In genomic region chr14:31967669-31967975, GRCh38 we compare ENCODE assay signal across 1 cellular context.
TF ChIP-seq lines count a peak whose summit lies in the region.

No MANE protein-coding gene starts in this region.

TF ChIP-seq in HepG2, 621 proteins besides CTCF, POLR2A, EP300 and RAD21 (continued from another document):
- TF ChIP-seq POGK (CRISPR knock-in tag; conservative IDR thresholded peaks at IDR 0.05) (no peak), ZNF644 (CRISPR knock-in tag; IDR thresholded peaks at IDR 0.05; ENCODE audit: low read depth) (0 out of 2 replicates have a peak, but pooled peaks have one; percentile 7), MTA3 (CRISPR knock-in tag; IDR thresholded peaks at IDR 0.05) (no peak), DNMT1 (CRISPR knock-in tag; IDR thresholded peaks at IDR 0.05) (no peak), AHDC1 (CRISPR knock-in tag; IDR thresholded peaks at IDR 0.05; ENCODE audit: borderline replicate concordance) (0 out of 2 replicates have a peak, but pooled peaks have one; percentile 34), ZNF12 (CRISPR knock-in tag; IDR thresholded peaks at IDR 0.05) (peak; percentile 16; the same call in 1 of the 2 replicates), RARA (CRISPR knock-in tag; IDR thresholded peaks at IDR 0.05) (0 out of 2 replicates have a peak, but pooled peaks have one; percentile 7), KDM2A (CRISPR knock-in tag; IDR thresholded peaks at IDR 0.05; ENCODE audit: borderline replicate concordance, low read depth) (no peak), SOX13 (IDR thresholded peaks at IDR 0.05) (no peak), SOX13 (CRISPR knock-in tag; conservative IDR thresholded peaks at IDR 0.05 in 1 of 2, IDR thresholded peaks at IDR 0.05 in 1 of 2) (peak in 1 of 2 experiments; percentile 70; a peak in 2 of 4 replicates), ZSCAN20 (CRISPR knock-in tag; IDR thresholded peaks at IDR 0.05; ENCODE audit: borderline replicate concordance) (no peak), GATAD2A (CRISPR knock-in tag; IDR thresholded peaks at IDR 0.05) (0 out of 2 replicates have a peak, but pooled peaks have one; percentile 2)
